Comparison of ENCODE assay signal across 8 cellular contexts in genomic region chr4:60201052-60201673, GRCh38.
DNase-seq lines count a peak whose midpoint lies in the region; ATAC-seq lines count a peak whose summit lies in the region.

No MANE protein-coding gene starts in this region.

- no peaks in the 10 kb centered on the region for H3K36me3 Mint-ChIP-seq in activated naive CD8-positive, alpha-beta T cell treated with anti-CD3 and anti-CD28 coated beads, Interleukin-2, amount 50 U/mL, for 24 hours (ENCODE audit: low read depth)

- no peaks in the 10 kb centered on the region for H3K27me3 Mint-ChIP-seq in activated naive CD8-positive, alpha-beta T cell treated with anti-CD3 and anti-CD28 coated beads, Interleukin-2, amount 50 U/mL, for 24 hours

- no peaks in the 10 kb centered on the region for H3K4me1 Mint-ChIP-seq in activated naive CD8-positive, alpha-beta T cell treated with anti-CD3 and anti-CD28 coated beads, Interleukin-2, amount 50 U/mL, for 24 hours

- no peak overlapping the region for H3K4me3 Mint-ChIP-seq in activated naive CD8-positive, alpha-beta T cell treated with anti-CD3 and anti-CD28 coated beads, Interleukin-2, amount 50 U/mL, for 24 hours

- DNase-seq in COLO829 (ENCODE audit: low spot score) (peak; percentile 39), NCI-H69 (lab: John Stamatoyannopoulos, UW) (peak; percentile 42), iPS DF 19.7 (ENCODE audit: low read depth, low spot score) (peak; percentile 17)
- DNase-seq in activated naive CD8-positive, alpha-beta T cell treated with anti-CD3 and anti-CD28 coated beads, Interleukin-2, amount 50 U/mL, for 24 hours = peak; percentile 48
- DNase-seq in stimulated activated CD4-positive, alpha-beta T cell treated with anti-CD3 and anti-CD28 coated beads, Interleukin-1b, Interleukin-23, amount 100 ng/mL, for 48 hours = peak; percentile 10
- DNase-seq in activated CD8-positive, alpha-beta memory T cell treated with anti-CD3 and anti-CD28 coated beads, Interleukin-2, amount 50 U/mL, for 4 hours = no peak

- ATAC-seq in GM18868 (IDR thresholded peaks at IDR 0.05; ENCODE audit: unreplicated experiment) (peak; percentile 93), HG03135 (IDR thresholded peaks at IDR 0.05; ENCODE audit: unreplicated experiment) (peak; percentile 71)
- ATAC-seq in activated naive CD8-positive, alpha-beta T cell treated with anti-CD3 and anti-CD28 coated beads, Interleukin-2, amount 50 U/mL, for 24 hours = no peak

- H3K27ac Mint-ChIP-seq in activated naive CD8-positive, alpha-beta T cell treated with anti-CD3 and anti-CD28 coated beads, Interleukin-2, amount 50 U/mL, for 24 hours = no peak overlapping the region

- H3K9me3 Mint-ChIP-seq in activated naive CD8-positive, alpha-beta T cell treated with anti-CD3 and anti-CD28 coated beads, Interleukin-2, amount 50 U/mL, for 24 hours = no peaks in the 10 kb centered on the region
